ENCODE assay signal across 23 cellular contexts in the genomic region with DNA sequence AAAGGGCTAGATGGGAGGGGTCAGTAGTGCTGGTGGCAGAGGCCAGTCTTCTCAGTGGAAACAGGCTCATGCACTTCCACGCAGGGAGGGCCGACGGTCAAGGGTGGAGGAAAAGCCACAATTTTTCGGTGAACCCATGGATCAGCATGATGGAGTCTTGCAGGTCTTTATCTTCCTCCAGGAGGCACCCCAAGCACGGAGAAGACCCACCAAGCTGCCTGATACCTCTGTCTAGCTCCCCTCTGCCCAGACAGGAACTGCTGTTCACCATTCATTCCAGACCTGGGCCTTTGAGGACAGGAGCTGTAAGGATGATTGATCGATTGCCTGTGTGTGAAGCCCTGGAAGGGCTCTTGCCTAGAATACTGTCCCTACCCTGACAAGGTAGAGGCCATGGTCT. TPM values are rescaled to one million over a fixed set of nuclear protein-coding genes. Genes with fewer than 3 reads are reported as not detected.
DNase-seq lines count a peak whose midpoint lies in the region; TF ChIP-seq lines count a peak whose summit lies in the region.
"Had no signal": no experiment of that assay in that cellular context is flagged by ENCODE, and none has a peak within 500 bp of the region (broad histone marks: within the 10 kb centered on the region; RNA-seq: fewer than 3 reads in every experiment).

No MANE protein-coding gene starts in this region.

- H3K27me3 ChIP-seq in OCI-LY1 (ENCODE audit: insufficient read depth, low read length) (no peaks in the 10 kb centered on the region; the same call in 1 of the 2 replicates), sigmoid colon (no peaks in the 10 kb centered on the region)
- H3K27me3 ChIP-seq: colonic mucosa, SJCRH30 had no signal

- no peaks in the 10 kb centered on the region for H3K36me3 ChIP-seq in OCI-LY1 (ENCODE audit: insufficient read depth, low read length)
- no peaks in the 10 kb centered on the region for H3K36me3 ChIP-seq in sigmoid colon
- H3K36me3 ChIP-seq: colonic mucosa, SJCRH30, thoracic aorta had no signal

- no peaks in the 10 kb centered on the region for H3K79me2 ChIP-seq in OCI-LY1 (ENCODE audit: insufficient read depth, low read length)

- H3K27ac Mint-ChIP-seq in CD14-positive monocyte (peak overlapping the region; percentile 92 to 98 (median 95)), neural crest cell (ENCODE audit: unreplicated experiment) (no peak overlapping the region)
- H3K27ac Mint-ChIP-seq: HFFc6 had no signal

- H4K20me1 ChIP-seq in OCI-LY1 (ENCODE audit: insufficient read depth, low read length), result no peaks in the 10 kb centered on the region

- H3K9me3 ChIP-seq in OCI-LY1 (ENCODE audit: low read length), result no peaks in the 10 kb centered on the region
- no peaks in the 10 kb centered on the region for H3K9me3 ChIP-seq in sigmoid colon
- H3K9me3 ChIP-seq: colonic mucosa, SJCRH30, thoracic aorta had no signal

- H3K36me3 Mint-ChIP-seq in CD14-positive monocyte (peaks cover 6 to 13% of the 10 kb centered on the region in 2 donors), neural crest cell (ENCODE audit: low read depth) (no peaks in the 10 kb centered on the region)

- peak overlapping the region in 1 of 2 donors; percentile 86 for H3K4me3 Mint-ChIP-seq in CD14-positive monocyte
- peak overlapping the region; percentile 83 for H3K4me3 Mint-ChIP-seq in neural crest cell
- H3K4me3 Mint-ChIP-seq: HFFc6 had no signal

- H3K9me3 Mint-ChIP-seq in CD14-positive monocyte, result peaks cover 0 to 6% (median 0%) of the 10 kb centered on the region in 7 donors
- H3K9me3 Mint-ChIP-seq in neural crest cell, result no peaks in the 10 kb centered on the region
- H3K9me3 Mint-ChIP-seq: HFFc6 had no signal

- H3K4me1 Mint-ChIP-seq in CD14-positive monocyte (peaks cover 48% of the 10 kb centered on the region), neural crest cell (peaks cover 39% of the 10 kb centered on the region)

- no peak for TF ChIP-seq EP300 in sigmoid colon (IDR thresholded peaks at IDR 0.05)

- DNase-seq in CD14-positive monocyte (ENCODE audit: low spot score) (no peak), neural crest cell (ENCODE audit: low read depth, low spot score) (no peak), Ammon's horn (ENCODE audit: low spot score) (no peak), sigmoid colon (no peak), NCI-H146 treated with DMSO at 0.1 percent for 48 hours (lab: John Stamatoyannopoulos, UW; ENCODE audit: unreplicated experiment) (no peak)
- no peak for DNase-seq in activated CD4-positive, alpha-beta T cell treated with anti-CD3 and anti-CD28 coated beads, Interleukin-2, amount 50 U/mL, for 48 hours
- DNase-seq: activated CD4-positive, CD25-positive, alpha-beta regulatory T cell; colonic mucosa; HFFc6; NCI-H2107; NCI-H524 treated with DMSO at 0.1 percent for 48 hours; small intestine had no signal

- no peak for TF ChIP-seq POLR2A in sigmoid colon (IDR thresholded peaks at IDR 0.05)

- no peak overlapping the region for H3K4me2 ChIP-seq in OCI-LY1 (ENCODE audit: low read length)

- H3K9me2 ChIP-seq in OCI-LY1 (ENCODE audit: low read depth, low read length), result no peaks in the 10 kb centered on the region

- H3F3A ChIP-seq in OCI-LY1 (ENCODE audit: insufficient read depth, low read length), result no peaks in the 10 kb centered on the region

- peaks cover 20 to 34% (median 29%) of the 10 kb centered on the region in 3 donors for H3K27me3 Mint-ChIP-seq in CD14-positive monocyte (ENCODE audit: low read depth in 3 of 3)
- H3K27me3 Mint-ChIP-seq in neural crest cell (ENCODE audit: low read depth), result peaks cover 24% of the 10 kb centered on the region

- H3K4me3 ChIP-seq in OCI-LY1 (ENCODE audit: low read depth, low read length, poor library complexity, severe bottlenecking), result no peak overlapping the region
- no peak overlapping the region for H3K4me3 ChIP-seq in sigmoid colon
- H3K4me3 ChIP-seq: colonic mucosa, SJCRH30, thoracic aorta had no signal

- TF ChIP-seq CTCF in CD14-positive monocyte (IDR thresholded peaks at IDR 0.05), result no peak
- TF ChIP-seq CTCF in GM12874 (IDR thresholded peaks at IDR 0.05; ENCODE audit: insufficient read depth, low read depth, low read length), result peak; percentile 22; the same call in 1 of the 2 replicates
- peak; percentile 64 for TF ChIP-seq CTCF in OCI-LY1 (IDR thresholded peaks at IDR 0.05; ENCODE audit: low read length)
- no peak for TF ChIP-seq CTCF in neural crest cell (conservative IDR thresholded peaks at IDR 0.05)
- TF ChIP-seq CTCF in sigmoid colon (IDR thresholded peaks at IDR 0.05), result no peak

- intact Hi-C loops in CD14-positive monocyte (cut with micrococcal nuclease) (no loop called here), sigmoid colon (cut with DNase I) (no loop called here)

- H3K9ac ChIP-seq in OCI-LY1 (ENCODE audit: low read length), result no peak overlapping the region

- H3K27ac ChIP-seq in OCI-LY1 (ENCODE audit: low read depth, low read length, poor library complexity, severe bottlenecking), result no peak overlapping the region
- no peak overlapping the region for H3K27ac ChIP-seq in sigmoid colon
- H3K27ac ChIP-seq: colonic mucosa had no signal

- WGBS in sigmoid colon, 2 donors, result 86 to 92% methylated on average over 6 of the region's 6 CpGs

- H2AFZ ChIP-seq in OCI-LY1 (ENCODE audit: low read length), result no peak overlapping the region

- H3K4me1 ChIP-seq in OCI-LY1 (ENCODE audit: insufficient read depth, low read length, severe bottlenecking), result no peaks in the 10 kb centered on the region
- peaks cover 0 to 24% (median 17%) of the 10 kb centered on the region in 4 donors for H3K4me1 ChIP-seq in sigmoid colon

RNA-seq across cellular contexts. Expression of gene LRRFIP1, which starts 2.8 kb away (rescaled TPM):
- polyA plus RNA-seq in CD14-positive monocyte (10 to 100 TPM; 67.3 to 98.3 TPM), sigmoid colon (10 to 100 TPM; 42.0 to 73.8 (median 63.3) TPM)
- total RNA-seq in neural crest cell (37.1 and 38.5 TPM in 2 replicates), sigmoid colon (100 to 1,000 TPM; 112 to 185 (median 136) TPM)

RNA-seq across cellular contexts. Expression of gene RAB17, which starts 34.0 kb away (rescaled TPM):
- polyA plus RNA-seq in CD14-positive monocyte (under 1 TPM in 1 of 2 donors, not detected in 1; 0.13 TPM), sigmoid colon (10 to 100 TPM; 34.4 to 48.8 (median 38.4) TPM)
- total RNA-seq in neural crest cell (not detected in 2 replicates), sigmoid colon (1 to 10 TPM in 1 of 4 donors, under 1 TPM in 3; 0.33 to 2.8 (median 0.45) TPM)
- total RNA-seq: T-helper 2 cell treated with Interferon-gamma antibody and Interleukin-4, amounts not matched to agents 100 ng/mL and 5 ng/mL, for 36 hours had no signal

RNA-seq across cellular contexts. Expression of gene PRLH, which starts 58.2 kb away (rescaled TPM):
- polyA plus RNA-seq in CD14-positive monocyte (not detected), sigmoid colon (not detected)
- total RNA-seq in neural crest cell (not detected in 2 replicates), sigmoid colon (not detected)
- total RNA-seq: astrocyte; colonic mucosa; endothelial cell of umbilical vein; HFFc6; left cardiac atrium; MCF 10A; mucosa of gallbladder; omental fat pad; SJCRH30; T-helper 2 cell treated with Interferon-gamma antibody and Interleukin-4, amounts not matched to agents 100 ng/mL and 5 ng/mL, for 36 hours; thoracic aorta had no signal
- polyA plus RNA-seq: endothelial cell of umbilical vein, small intestine had no signal

Comparison
In these comparisons a context has a peak if more than half of its experiments do, and no peak if none do; other contexts are left out.
1. CTCF ChIP-seq: peak in GM12874 (single experiment) and OCI-LY1 (single experiment); none in CD14-positive monocyte (single experiment), neural crest cell (single experiment) and sigmoid colon (0 of 4).